9 cellular contexts compared by ENCODE assay signal in the genomic region with DNA sequence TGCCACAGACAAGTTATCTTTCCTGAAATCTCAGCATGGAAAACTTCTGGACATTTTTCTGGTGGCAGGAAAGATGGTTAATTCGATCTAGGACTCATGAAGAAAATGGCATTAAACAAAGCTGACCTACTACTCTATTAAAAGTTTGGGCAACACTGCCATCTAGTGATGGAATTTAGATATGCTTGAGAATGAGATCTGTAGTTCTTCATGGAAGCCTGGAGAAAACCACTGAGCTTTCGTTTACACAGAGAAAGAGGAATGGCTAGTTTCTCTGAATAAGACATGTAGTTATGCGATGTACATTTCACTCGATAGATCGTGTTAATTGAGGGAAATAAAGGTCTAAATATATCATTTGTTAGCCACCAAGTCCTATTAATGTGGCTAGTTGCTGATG. TPM values are rescaled to one million over a fixed set of nuclear protein-coding genes. Genes with fewer than 3 reads are reported as not detected.
DNase-seq lines count a peak whose midpoint lies in the region; ATAC-seq and TF ChIP-seq lines count a peak whose summit lies in the region.
"Had no signal": no experiment of that assay in that cellular context is flagged by ENCODE, and none has a peak within 500 bp of the region (broad histone marks: within the 10 kb centered on the region; RNA-seq: fewer than 3 reads in every experiment).

No MANE protein-coding gene starts in this region.

- peaks cover 9% of the 10 kb centered on the region for H3K27me3 Mint-ChIP-seq in type B pancreatic cell
- no peaks in the 10 kb centered on the region for H3K27me3 Mint-ChIP-seq in activated naive CD4-positive, alpha-beta T cell treated with anti-CD3 and anti-CD28 coated beads for 36 hours (ENCODE audit: low read depth)

- peak; percentile 53 for ATAC-seq in GM19324 (IDR thresholded peaks at IDR 0.05; ENCODE audit: low FRiP score, unreplicated experiment)
- ATAC-seq in HG03442 (IDR thresholded peaks at IDR 0.05; ENCODE audit: unreplicated experiment) = peak; percentile 69

- DNase-seq in DMS53 (lab: John Stamatoyannopoulos, UW) = peak; percentile 77
- DNase-seq in NCI-H526 (lab: John Stamatoyannopoulos, UW) = peak; percentile 49 to 83
- peak; percentile 7 to 61 for DNase-seq in T47D (ENCODE audit: low read depth in 1 of 2, low spot score in 1 of 2)
- peak; percentile 72 for DNase-seq in kidney tubule cell (ENCODE audit: low spot score)
- no peak for DNase-seq in type B pancreatic cell (ENCODE audit: extremely low spot score, unreplicated experiment)
- DNase-seq in activated naive CD4-positive, alpha-beta T cell treated with anti-CD3 and anti-CD28 coated beads for 36 hours = no peak

- no peaks in the 10 kb centered on the region for H3K36me3 Mint-ChIP-seq in type B pancreatic cell
- no peaks in the 10 kb centered on the region for H3K36me3 Mint-ChIP-seq in activated naive CD4-positive, alpha-beta T cell treated with anti-CD3 and anti-CD28 coated beads for 36 hours (ENCODE audit: low read depth)

- CTCF ChIA-PET in activated naive CD4-positive, alpha-beta T cell treated with anti-CD3 and anti-CD28 coated beads for 36 hours (lab: Charles Lee) = interaction anchor here (0.6 to 1.5 kb wide), 12 partner anchors 8 to 1907 kb away, joined by 3 to 17 read pairs (median 4); no protein-coding TSS in a partner anchor

- no peaks in the 10 kb centered on the region for H3K4me1 Mint-ChIP-seq in type B pancreatic cell (ENCODE audit: unreplicated experiment)
- no peaks in the 10 kb centered on the region for H3K4me1 Mint-ChIP-seq in activated naive CD4-positive, alpha-beta T cell treated with anti-CD3 and anti-CD28 coated beads for 36 hours (ENCODE audit: low read depth)

- intact Hi-C loops in activated naive CD4-positive, alpha-beta T cell treated with anti-CD3 and anti-CD28 coated beads for 36 hours (cut with micrococcal nuclease) = loop anchor here (1.0 kb wide), 2 partner anchors 397 to 691 kb away; no protein-coding TSS in a partner anchor

- H3K9me3 Mint-ChIP-seq in type B pancreatic cell = no peaks in the 10 kb centered on the region
- no peaks in the 10 kb centered on the region for H3K9me3 Mint-ChIP-seq in activated naive CD4-positive, alpha-beta T cell treated with anti-CD3 and anti-CD28 coated beads for 36 hours

- TF ChIP-seq CTCF in type B pancreatic cell (conservative IDR thresholded peaks at IDR 0.05) = peak; percentile 84

- H3K4me3 Mint-ChIP-seq in type B pancreatic cell = no peak overlapping the region
- H3K4me3 Mint-ChIP-seq in activated naive CD4-positive, alpha-beta T cell treated with anti-CD3 and anti-CD28 coated beads for 36 hours = no peak overlapping the region

- H3K27ac Mint-ChIP-seq in type B pancreatic cell = no peak overlapping the region
- no peak overlapping the region for H3K27ac Mint-ChIP-seq in activated naive CD4-positive, alpha-beta T cell treated with anti-CD3 and anti-CD28 coated beads for 36 hours

- in situ Hi-C loops in T47D (cut with HindIII; ENCODE audit: low pct_unique_long_range_greater_than_20kb, low sequenced_read_pairs) = no loop called here

RNA-seq across cellular contexts. Expression of a gene that starts 51.7 kb away (rescaled TPM):
- total RNA-seq in type B pancreatic cell (ENCODE audit: low replicate concordance) = 0.79 and 4.3 TPM in 2 replicates
- not detected for total RNA-seq in activated naive CD4-positive, alpha-beta T cell treated with anti-CD3 and anti-CD28 coated beads for 36 hours
- total RNA-seq: activated CD8-positive, alpha-beta memory T cell treated with anti-CD3 and anti-CD28 coated beads for 36 hours had no signal

Comparison
In these comparisons a context has a peak if more than half of its experiments do, and no peak if none do; other contexts are left out.
1. DNase-seq: peak in DMS53 (single experiment), NCI-H526 (2 of 2), T47D (2 of 2) and kidney tubule cell (single experiment); none in type B pancreatic cell (single experiment) and activated naive CD4-positive, alpha-beta T cell treated with anti-CD3 and anti-CD28 coated beads for 36 hours (single experiment).